ENCODE assay signal across 12 cellular contexts in the genomic region with DNA sequence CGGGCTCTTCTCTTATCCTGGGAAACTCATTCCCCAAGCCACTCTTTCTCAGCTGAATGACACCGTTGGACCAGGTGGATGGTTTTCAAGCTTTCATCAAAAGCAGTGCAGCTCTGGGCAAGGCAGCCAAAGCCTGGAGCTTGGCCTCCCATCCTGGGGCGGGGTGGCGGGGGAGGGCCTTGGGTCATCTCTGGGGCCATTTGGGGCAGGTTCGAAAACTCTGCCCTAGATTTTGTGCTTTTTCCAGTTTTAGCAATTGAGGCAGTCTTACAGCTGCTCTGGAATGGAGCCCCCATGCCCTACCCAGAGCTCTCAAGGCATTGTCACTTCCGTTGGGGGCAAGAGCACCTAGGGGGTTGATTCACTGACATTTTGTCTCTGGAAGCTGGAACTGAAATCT. TPM values are rescaled to one million over a fixed set of nuclear protein-coding genes. Genes with fewer than 3 reads are reported as not detected.
A peak's percentile ranks its signal among the peaks of the same experiment; 100 is the strongest.
DNase-seq lines count a peak whose midpoint lies in the region; ATAC-seq, FAIRE-seq and TF ChIP-seq lines count a peak whose summit lies in the region.
"Had no signal": no experiment of that assay in that cellular context is flagged by ENCODE, and none has a peak within 500 bp of the region (broad histone marks: within the 10 kb centered on the region; RNA-seq: fewer than 3 reads in every experiment).

No MANE protein-coding gene starts in this region.

- TF ChIP-seq POLR2A in GM12891 (IDR thresholded peaks at IDR 0.05; ENCODE audit: low read depth, low read length), result no peak

- peak; percentile 57 for ATAC-seq in left lobe of liver
- no peak for ATAC-seq in HG03520 (IDR thresholded peaks at IDR 0.05; ENCODE audit: unreplicated experiment)

- H3K9me3 ChIP-seq in SJSA1 (replicated peaks) (no peaks in the 10 kb centered on the region), skeletal muscle tissue (ENCODE audit: control insufficient read depth in 3 of 3, low read length in 3 of 3) (no peaks in the 10 kb centered on the region)

- no peak overlapping the region for H3K4me3 ChIP-seq in SJSA1
- peak overlapping the region in 1 of 3 donors; percentile 32 for H3K4me3 ChIP-seq in skeletal muscle tissue (ENCODE audit: low read length in 3 of 3)
- H3K4me3 ChIP-seq: SK-N-MC had no signal

- peaks cover 63% of the 10 kb centered on the region for H3K36me3 ChIP-seq in SJSA1
- H3K36me3 ChIP-seq in skeletal muscle tissue (ENCODE audit: control insufficient read depth in 3 of 3, insufficient read depth in 3 of 3, low read length in 3 of 3), result no peaks in the 10 kb centered on the region

- H3K27ac ChIP-seq in SJSA1, result peak overlapping the region; percentile 38
- peak overlapping the region; percentile 67 for H3K27ac ChIP-seq in skeletal muscle tissue (ENCODE audit: low read depth, low read length)
- H3K27ac ChIP-seq: SK-N-MC, WERI-Rb-1 had no signal

- H3K4me1 ChIP-seq in SJSA1 (replicated peaks) (peaks cover 87% of the 10 kb centered on the region), skeletal muscle tissue (ENCODE audit: control insufficient read depth in 3 of 3, insufficient read depth in 3 of 3, low read length in 3 of 3) (peaks cover 88 to 91% (median 88%) of the 10 kb centered on the region in 3 donors)

- peak overlapping the region in 2 of 3 donors; percentile 46 to 79 for H3K9ac ChIP-seq in skeletal muscle tissue (ENCODE audit: low read depth in 1 of 3, low read length in 3 of 3)

- H3K27me3 ChIP-seq in SJSA1 (replicated peaks), result no peaks in the 10 kb centered on the region
- H3K27me3 ChIP-seq in skeletal muscle tissue (ENCODE audit: control insufficient read depth in 3 of 3, insufficient read depth in 3 of 3, low read length in 3 of 3), result no peaks in the 10 kb centered on the region

- FAIRE-seq in GM12891 (lab: Jason Lieb, UNC), result peak; percentile 31

- no peak for DNase-seq in GM12891 (ENCODE audit: insufficient read length, low spot score)
- DNase-seq in SJSA1 (ENCODE audit: low read depth in 1 of 2, low spot score in 2 of 2), result no peak
- DNase-seq in left lobe of liver (ENCODE audit: low spot score), result peak; percentile 47
- DNase-seq in superior temporal gyrus (ENCODE audit: extremely low spot score), result no peak
- no peak for DNase-seq in NAMALWA (ENCODE audit: low spot score)
- DNase-seq in amniotic stem cell (lab: John Stamatoyannopoulos, UW), result no peak
- DNase-seq: activated T-cell treated with anti-CD3 and anti-CD28 coated beads, Interleukin-2, amount 50 U/mL, for 4 hours; retina; WERI-Rb-1 had no signal

TF ChIP-seq in GM12891, 5 proteins besides CTCF, POLR2A, EP300 and RAD21:
- TF ChIP-seq SPI1 (IDR thresholded peaks at IDR 0.05; ENCODE audit: low read depth, low read length) (no peak), PAX5 (IDR thresholded peaks at IDR 0.05; ENCODE audit: insufficient read depth, low read length, severe bottlenecking) (no peak), POU2F2 (IDR thresholded peaks at IDR 0.05; ENCODE audit: low read depth, low read length) (no peak), TAF1 (IDR thresholded peaks at IDR 0.05; ENCODE audit: low read depth, low read length) (no peak), POLR2AphosphoS5 (IDR thresholded peaks at IDR 0.05; ENCODE audit: low read depth, low read length) (no peak)

RNA-seq across cellular contexts. Expression of gene MPRIP, which starts 9.1 kb away (rescaled TPM):
- polyA plus RNA-seq in GM12891 (2012; ENCODE audit: low read depth, missing spikeins), result 68.5 TPM
- total RNA-seq in SJSA1 (2014; rRNA removed; shearing (Covaris generic)), result 193 and 199 TPM in 2 replicates
- total RNA-seq in left lobe of liver (93.3 TPM), skeletal muscle tissue (79.3 TPM)
